ENCODE assay signal across 18 cellular contexts in the genomic region with DNA sequence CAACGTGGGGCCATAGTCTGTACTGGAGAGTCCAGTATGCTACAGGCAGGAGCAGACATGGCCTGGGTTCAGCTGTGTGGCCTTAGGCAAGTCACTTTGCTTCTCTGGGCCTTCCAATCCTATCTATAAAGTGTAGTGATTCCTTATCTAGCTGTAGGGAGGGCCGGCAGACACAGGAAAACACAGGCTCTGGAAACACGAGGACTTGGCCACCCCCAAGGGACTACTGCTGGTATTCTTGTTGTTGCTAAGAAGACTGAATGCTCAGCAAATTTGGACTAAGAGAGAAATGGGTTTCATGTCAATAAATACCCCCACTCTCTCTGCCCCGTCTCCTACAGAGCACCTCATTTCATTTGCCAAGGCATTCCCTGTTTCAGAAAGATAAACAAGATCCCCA.
DNase-seq lines count a peak whose midpoint lies in the region; ATAC-seq and TF ChIP-seq lines count a peak whose summit lies in the region.
"Had no signal": no experiment of that assay in that cellular context is flagged by ENCODE, and none has a peak within 500 bp of the region (broad histone marks: within the 10 kb centered on the region; RNA-seq: fewer than 3 reads in every experiment).

No MANE protein-coding gene starts in this region.

- no peaks in the 10 kb centered on the region for H3K9me3 ChIP-seq in right atrium auricular region

- no peaks in the 10 kb centered on the region for H3K27me3 ChIP-seq in right atrium auricular region

- H3K4me1 ChIP-seq in right atrium auricular region, result no peaks in the 10 kb centered on the region

- intact Hi-C loops in left ventricle myocardium superior (cut with micrococcal nuclease), result no loop called here
- intact Hi-C loops in left colon (cut with DNase I, micrococcal nuclease), result no loop called here

- H3K4me3 ChIP-seq in right atrium auricular region (no peak overlapping the region), coronary artery (no peak overlapping the region)
- H3K4me3 ChIP-seq: PC-9 had no signal

- H3K36me3 ChIP-seq in right atrium auricular region, result no peaks in the 10 kb centered on the region

- DNase-seq in left ventricle myocardium superior, result no peak
- DNase-seq in right atrium auricular region (ENCODE audit: low spot score), result no peak
- peak; percentile 36 for DNase-seq in coronary artery (ENCODE audit: low spot score)
- no peak for DNase-seq in left colon
- DNase-seq in NCI-H2227 (lab: John Stamatoyannopoulos, UW; ENCODE audit: unreplicated experiment), result no peak
- no peak for DNase-seq in SIG-M5 (lab: John Stamatoyannopoulos, UW)
- no peak for DNase-seq in NCI-H526 (lab: John Stamatoyannopoulos, UW)
- no peak for DNase-seq in NOMO-1 (lab: John Stamatoyannopoulos, UW; ENCODE audit: unreplicated experiment in 2 of 2)
- DNase-seq: 8988T, DMS79 treated with DMSO at 0.1 percent for 48 hours, HFFc6, KG1, MV-4-11, NCI-H1694 treated with DMSO at 0.1 percent for 48 hours, NCI-H2107, NCI-H2227 treated with DMSO at 0.1 percent for 48 hours, NCI-H510A treated with DMSO at 0.1 percent for 48 hours, PC-9 had no signal

- ATAC-seq in left ventricle myocardium superior (peak; percentile 38), left colon (peak; percentile 8)

- no peak for TF ChIP-seq CTCF in right atrium auricular region (IDR thresholded peaks at IDR 0.05)
- no peak for TF ChIP-seq CTCF in coronary artery (IDR thresholded peaks at IDR 0.05)

- H3K27ac ChIP-seq in right atrium auricular region (peak overlapping the region in 1 of 2 donors; percentile 51), coronary artery (peak overlapping the region in 1 of 2 donors; percentile 0)
- H3K27ac ChIP-seq: PC-9 had no signal
